ENCODE assay signal across 36 cellular contexts in genomic region chr1:90459570-90459969, GRCh38.
"Had no signal": no experiment of that assay in that cellular context is flagged by ENCODE, and none has a peak within 500 bp of the region (broad histone marks: within the 10 kb centered on the region; RNA-seq: fewer than 3 reads in every experiment).

No MANE protein-coding gene starts in this region.

- H3K4me1 ChIP-seq: adrenal gland, body of pancreas, breast epithelium had no signal

- ATAC-seq: activated CD8-positive, alpha-beta T cell treated with anti-CD3 and anti-CD28 coated beads for 36 hours; activated naive CD4-positive, alpha-beta T cell treated with anti-CD3 and anti-CD28 coated beads, Interleukin-2, amount 50 U/mL, for 72 hours; activated T-cell treated with anti-CD3 and anti-CD28 coated beads, Interleukin-2, amount 50 U/mL, for 4 hours; activated T-cell treated with anti-CD3 and anti-CD28 coated beads, Interleukin-2, amount 50 U/mL, for 72 hours; activated T-helper 17 cell treated with anti-CD3 and anti-CD28 coated beads, Interleukin-2, amount 50 U/mL, for 72 hours; body of pancreas had no signal

- H3K27ac Mint-ChIP-seq: activated B cell treated with CpG ODN at 0.5 μM for 24 hours; activated CD4-positive, alpha-beta memory T cell treated with anti-CD3 and anti-CD28 coated beads for 36 hours; activated CD4-positive, alpha-beta T cell treated with anti-CD3 and anti-CD28 coated beads, Interleukin-2, amount 10 ng/mL, durations not matched to agents 24 days and 14 days; activated CD8-positive, alpha-beta T cell treated with anti-CD3 and anti-CD28 coated beads for 36 hours; activated naive CD4-positive, alpha-beta T cell treated with anti-CD3 and anti-CD28 coated beads for 36 hours; activated naive CD4-positive, alpha-beta T cell treated with anti-CD3 and anti-CD28 coated beads, Interleukin-2, amount 50 U/mL, for 72 hours; activated naive CD8-positive, alpha-beta T cell treated with anti-CD3 and anti-CD28 coated beads for 36 hours; activated T-cell treated with anti-CD3 and anti-CD28 coated beads, Interleukin-2, amount 50 U/mL, for 72 hours; activated T-helper 1 cell treated with anti-CD3 and anti-CD28 coated beads, Interleukin-12 subunit alpha, Interleukin-12 subunit beta, Interleukin-2, Interleukin-4 antibody, amounts not matched to agents 30 ng/mL and 10 ng/mL and 1 ng/mL, durations not matched to agents 14 hours and 24 hours and 36 hours; activated T-helper 17 cell treated with anti-CD3 and anti-CD28 coated beads, Interleukin-2, amount 50 U/mL, for 72 hours; T-helper 1 cell treated with Interleukin-12 subunit alpha and Interleukin-12 subunit beta and Interleukin-4 antibody, amounts not matched to agents 30 μg/mL and 1 μg/mL, for 36 hours; T-helper 2 cell treated with Interferon-gamma antibody and Interleukin-4, amounts not matched to agents 5 μg/mL and 100 μg/mL, for 36 hours had no signal

- H3K4me3 ChIP-seq: adrenal gland, body of pancreas, breast epithelium had no signal

- H3K27me3 Mint-ChIP-seq: activated CD4-positive, alpha-beta memory T cell treated with anti-CD3 and anti-CD28 coated beads for 36 hours; activated naive CD8-positive, alpha-beta T cell treated with anti-CD3 and anti-CD28 coated beads for 36 hours had no signal

- H3K4me3 Mint-ChIP-seq: activated B cell treated with CpG ODN at 0.5 μM for 24 hours; activated CD4-positive, alpha-beta memory T cell treated with anti-CD3 and anti-CD28 coated beads for 36 hours; activated CD4-positive, alpha-beta T cell treated with anti-CD3 and anti-CD28 coated beads, Interleukin-2, amount 10 ng/mL, durations not matched to agents 24 days and 14 days; activated CD8-positive, alpha-beta T cell treated with anti-CD3 and anti-CD28 coated beads for 36 hours; activated naive CD4-positive, alpha-beta T cell treated with anti-CD3 and anti-CD28 coated beads for 36 hours; activated naive CD8-positive, alpha-beta T cell treated with anti-CD3 and anti-CD28 coated beads for 36 hours; activated T-cell treated with anti-CD3 and anti-CD28 coated beads, Interleukin-2, amount 50 U/mL, for 4 hours; activated T-cell treated with anti-CD3 and anti-CD28 coated beads, Interleukin-2, amount 50 U/mL, for 72 hours; activated T-helper 1 cell treated with anti-CD3 and anti-CD28 coated beads, Interleukin-12 subunit alpha, Interleukin-12 subunit beta, Interleukin-2, Interleukin-4 antibody, amounts not matched to agents 30 ng/mL and 10 ng/mL and 1 ng/mL, durations not matched to agents 14 hours and 24 hours and 36 hours; activated T-helper 17 cell treated with anti-CD3 and anti-CD28 coated beads, Interleukin-2, amount 50 U/mL, for 72 hours; T-helper 1 cell treated with Interleukin-12 subunit alpha and Interleukin-12 subunit beta and Interleukin-4 antibody, amounts not matched to agents 30 μg/mL and 1 μg/mL, for 36 hours; T-helper 2 cell treated with Interferon-gamma antibody and Interleukin-4, amounts not matched to agents 5 μg/mL and 100 μg/mL, for 36 hours had no signal

- H3K9me3 Mint-ChIP-seq: activated B cell treated with CpG ODN at 0.5 μM for 24 hours; activated CD4-positive, alpha-beta memory T cell treated with anti-CD3 and anti-CD28 coated beads for 36 hours; activated CD4-positive, alpha-beta T cell treated with anti-CD3 and anti-CD28 coated beads, Interleukin-2, amount 10 ng/mL, durations not matched to agents 24 days and 14 days; activated CD8-positive, alpha-beta T cell treated with anti-CD3 and anti-CD28 coated beads for 36 hours; activated naive CD4-positive, alpha-beta T cell treated with anti-CD3 and anti-CD28 coated beads for 36 hours; activated naive CD4-positive, alpha-beta T cell treated with anti-CD3 and anti-CD28 coated beads, Interleukin-2, amount 50 U/mL, for 72 hours; activated naive CD8-positive, alpha-beta T cell treated with anti-CD3 and anti-CD28 coated beads for 36 hours; activated T-cell treated with anti-CD3 and anti-CD28 coated beads, Interleukin-2, amount 50 U/mL, for 4 hours; activated T-cell treated with anti-CD3 and anti-CD28 coated beads, Interleukin-2, amount 50 U/mL, for 72 hours; activated T-helper 1 cell treated with anti-CD3 and anti-CD28 coated beads, Interleukin-12 subunit alpha, Interleukin-12 subunit beta, Interleukin-2, Interleukin-4 antibody, amounts not matched to agents 30 ng/mL and 10 ng/mL and 1 ng/mL, durations not matched to agents 14 hours and 24 hours and 36 hours; activated T-helper 17 cell treated with anti-CD3 and anti-CD28 coated beads, Interleukin-2, amount 50 U/mL, for 72 hours; T-helper 1 cell treated with Interleukin-12 subunit alpha and Interleukin-12 subunit beta and Interleukin-4 antibody, amounts not matched to agents 30 μg/mL and 1 μg/mL, for 36 hours; T-helper 2 cell treated with Interferon-gamma antibody and Interleukin-4, amounts not matched to agents 5 μg/mL and 100 μg/mL, for 36 hours had no signal

- DNase-seq: activated B cell treated with CpG ODN at 0.5 μM for 24 hours; activated CD4-positive, alpha-beta memory T cell treated with anti-CD3 and anti-CD28 coated beads for 36 hours; activated CD4-positive, alpha-beta T cell treated with anti-CD3 and anti-CD28 coated beads for 4 hours; activated CD4-positive, alpha-beta T cell treated with anti-CD3 and anti-CD28 coated beads, Interleukin-2, amount 10 ng/mL, durations not matched to agents 24 days and 14 days; activated CD4-positive, alpha-beta T cell treated with anti-CD3 and anti-CD28 coated beads, Interleukin-2, amount 50 U/mL, for 1 hour; activated CD4-positive, alpha-beta T cell treated with anti-CD3 and anti-CD28 coated beads, Interleukin-2, amount 50 U/mL, for 4 hours; activated CD4-positive, CD25-positive, alpha-beta regulatory T cell treated with anti-CD3 and anti-CD28 coated beads, Interleukin-2, amount 50 U/mL, for 72 hours; activated CD8-positive, alpha-beta memory T cell treated with anti-CD3 and anti-CD28 coated beads, Interleukin-2, amount 50 U/mL, for 4 hours; activated CD8-positive, alpha-beta T cell treated with anti-CD3 and anti-CD28 coated beads for 36 hours; activated effector memory CD4-positive, alpha-beta T cell treated with anti-CD3 and anti-CD28 coated beads, Interleukin-2, amount 50 U/mL, for 16 hours; activated gamma-delta T cell treated with Interleukin-2 at 50 U/mL for 16 hours; activated naive CD4-positive, alpha-beta T cell; activated naive CD4-positive, alpha-beta T cell treated with anti-CD3 and anti-CD28 coated beads for 36 hours; activated naive CD4-positive, alpha-beta T cell treated with anti-CD3 and anti-CD28 coated beads, Interleukin-2, amount 50 U/mL, for 16 hours; activated naive CD8-positive, alpha-beta T cell treated with anti-CD3 and anti-CD28 coated beads for 36 hours; activated T-cell treated with anti-CD3 and anti-CD28 coated beads for 4 hours; activated T-cell treated with anti-CD3 and anti-CD28 coated beads, Interleukin-2, amount 50 U/mL, for 1 hour; activated T-cell treated with anti-CD3 and anti-CD28 coated beads, Interleukin-2, amount 50 U/mL, for 4 hours; activated T-cell treated with anti-CD3 and anti-CD28 coated beads, Interleukin-2, amount 50 U/mL, for 72 hours; adrenal gland; amniotic stem cell; aorta; body of pancreas; brain microvascular endothelial cell; central memory CD4-positive, alpha-beta T cell; T-helper 2 cell; T-helper 9 cell had no signal

- H3K27me3 ChIP-seq: body of pancreas, brain microvascular endothelial cell, breast epithelium had no signal

- FAIRE-seq: astrocyte, TTC549 had no signal

- H3K4me1 Mint-ChIP-seq: activated B cell treated with CpG ODN at 0.5 μM for 24 hours; activated CD4-positive, alpha-beta T cell treated with anti-CD3 and anti-CD28 coated beads, Interleukin-2, amount 10 ng/mL, durations not matched to agents 24 days and 14 days; activated naive CD8-positive, alpha-beta T cell treated with anti-CD3 and anti-CD28 coated beads for 36 hours; activated T-helper 17 cell treated with anti-CD3 and anti-CD28 coated beads, Interleukin-2, amount 50 U/mL, for 72 hours had no signal

- H3K27ac ChIP-seq: adrenal gland, body of pancreas, brain microvascular endothelial cell, breast epithelium, VCaP had no signal

- H3K9me3 ChIP-seq: adrenal gland, body of pancreas, breast epithelium had no signal

- H3K36me3 ChIP-seq: adrenal gland, brain microvascular endothelial cell, breast epithelium had no signal

- H3K36me3 Mint-ChIP-seq: activated CD4-positive, alpha-beta memory T cell treated with anti-CD3 and anti-CD28 coated beads for 36 hours; activated naive CD4-positive, alpha-beta T cell treated with anti-CD3 and anti-CD28 coated beads, Interleukin-2, amount 50 U/mL, for 72 hours; activated naive CD8-positive, alpha-beta T cell treated with anti-CD3 and anti-CD28 coated beads for 36 hours had no signal
